ENCODE assay signal across 9 cellular contexts in the genomic region with DNA sequence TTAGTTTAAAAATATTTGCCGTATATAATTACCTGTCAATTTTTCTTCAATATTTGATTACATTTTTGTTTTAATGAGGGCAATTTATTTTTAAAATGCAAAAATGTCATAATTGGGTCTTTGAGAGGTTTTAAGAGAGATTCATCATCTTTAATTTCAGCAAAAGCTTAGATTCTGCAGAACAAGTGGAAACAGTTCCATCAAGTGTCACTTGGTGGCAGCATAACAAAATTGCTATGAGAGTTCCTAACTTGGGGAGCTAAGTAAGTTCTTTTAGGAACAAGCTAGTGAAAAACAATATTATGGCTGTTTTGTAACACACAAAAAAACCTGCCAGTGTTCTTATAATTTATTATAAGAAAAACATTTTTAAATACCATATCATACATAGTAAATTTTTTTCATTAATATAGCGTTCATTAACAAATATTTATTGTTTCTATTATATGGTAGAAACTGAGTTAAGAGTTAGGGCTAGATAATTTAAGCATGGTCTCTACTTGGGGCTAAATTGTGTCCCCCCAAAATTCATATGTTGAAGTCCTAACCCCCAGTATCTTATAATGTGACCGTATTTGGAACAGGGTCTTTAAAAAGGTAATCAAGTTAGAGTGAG.
A peak's percentile ranks its signal among the peaks of the same experiment; 100 is the strongest.
DNase-seq lines count a peak whose midpoint lies in the region; ATAC-seq and TF ChIP-seq lines count a peak whose summit lies in the region.
"Had no signal": no experiment of that assay in that cellular context is flagged by ENCODE, and none has a peak within 500 bp of the region (broad histone marks: within the 10 kb centered on the region; RNA-seq: fewer than 3 reads in every experiment).

No MANE protein-coding gene starts in this region.

- intact Hi-C loops in IMR-90 (cut with micrococcal nuclease) = loop anchor here (1.0 to 10.0 kb wide), 5 partner anchors 154 to 749 kb away; a partner anchor contains a TSS

- CTCF ChIA-PET in activated naive CD4-positive, alpha-beta T cell treated with anti-CD3 and anti-CD28 coated beads, Interleukin-2, amount 10 ng/mL, durations not matched to agents 7 days and 5 days (lab: Charles Lee) = interaction anchor here (0.6 to 1.5 kb wide), 3 partner anchors 12 to 1574 kb away, joined by 3 to 7 read pairs (median 4); no protein-coding TSS in a partner anchor
- CTCF ChIA-PET in IMR-90 (lab: Yijun Ruan, JAX) = interaction anchor here (0.6 to 1.6 kb wide), 14 partner anchors 9 to 749 kb away, joined by 3 to 8 read pairs (median 4); no protein-coding TSS in a partner anchor

- no peak for TF ChIP-seq POLR2A in IMR-90 (IDR thresholded peaks at IDR 0.05; ENCODE audit: low read depth, low read length)

- dilution Hi-C loops in IMR-90 (cut with HindIII; ENCODE audit: low sequenced_read_pairs, unreplicated experiment) = no loop called here

- no peaks in the 10 kb centered on the region for H4K20me1 ChIP-seq in IMR-90 (ENCODE audit: insufficient read depth, low read length)

- BruUV-seq in IMR-90 (replicated peaks; lab: Mats Ljungman, UMichigan) = no TSS peak

- H3K4me3 ChIP-seq in IMR-90 (ENCODE audit: insufficient read depth, low read depth, low read length) = no peak overlapping the region

- WGBS in IMR-90 (ENCODE audit: extremely low coverage in 2 of 2, insufficient read length in 1 of 2), 2 experiments = no CpG with 5 or more reads among the region's 3 CpGs

- H3K36me3 Mint-ChIP-seq in activated naive CD4-positive, alpha-beta T cell treated with anti-CD3 and anti-CD28 coated beads, Interleukin-2, amount 10 ng/mL, durations not matched to agents 7 days and 5 days = no peaks in the 10 kb centered on the region
- peaks cover 0 to 7% of the 10 kb centered on the region in 2 donors for H3K36me3 Mint-ChIP-seq in activated naive CD4-positive, alpha-beta T cell treated with anti-CD3 and anti-CD28 coated beads, Interleukin-2, amount 50 U/mL, for 72 hours

- no peaks in the 10 kb centered on the region for H3K27me3 ChIP-seq in IMR-90 (ENCODE audit: control insufficient read depth, insufficient read depth, low read length)

- in situ Hi-C loops in IMR-90 (cut with MboI; ENCODE audit: low sequenced_read_pairs) = loop anchor here (5.0 kb wide), 1 partner anchor 749 kb away; no protein-coding TSS in a partner anchor

- POLR2A ChIA-PET in IMR-90 (lab: Charles Lee; ENCODE audit: unreplicated experiment) = interaction anchor here (1.0 kb wide), 1 partner anchor 157 kb away, joined by 4 read pairs; no protein-coding TSS in a partner anchor

- H2AK5ac ChIP-seq in IMR-90 (ENCODE audit: low read depth, low read length) = no peak overlapping the region

- peak overlapping the region; percentile 34 for H2BK5ac ChIP-seq in IMR-90 (ENCODE audit: low read depth, low read length, poor library complexity, severe bottlenecking)

- no peak overlapping the region for H2BK120ac ChIP-seq in IMR-90 (ENCODE audit: low read depth, low read length)

- peak; percentile 73 for TF ChIP-seq RAD21 in IMR-90 (IDR thresholded peaks at IDR 0.05; ENCODE audit: low read length)

- peak; percentile 70 for TF ChIP-seq CTCF in IMR-90 (conservative IDR thresholded peaks at IDR 0.05; ENCODE audit: low read depth, low read length)

- H2AFZ ChIP-seq in IMR-90 (replicated peaks; ENCODE audit: low read length, poor library complexity) = no peak overlapping the region

- peak; percentile 21 for DNase-seq in activated naive CD4-positive, alpha-beta T cell treated with anti-CD3 and anti-CD28 coated beads, Interleukin-2, amount 10 ng/mL, durations not matched to agents 7 days and 5 days
- DNase-seq in activated naive CD4-positive, alpha-beta T cell treated with anti-CD3 and anti-CD28 coated beads, Interleukin-2, amount 50 U/mL, for 72 hours (ENCODE audit: low spot score in 2 of 2) = no peak
- peak; percentile 79 for DNase-seq in IMR-90
- peak; percentile 64 for DNase-seq in SW480 (ENCODE audit: low spot score)
- DNase-seq in globus pallidus (ENCODE audit: low spot score) = peak; percentile 79
- peak; percentile 51 for DNase-seq in stromal cell of bone marrow (ENCODE audit: low read depth)
- DNase-seq in T1000 (lab: John Stamatoyannopoulos, UW) = no peak

- H3K79me1 ChIP-seq in IMR-90 (ENCODE audit: low read depth in 1 of 2, low read length in 2 of 2) = peaks cover 14 to 35% of the 10 kb centered on the region in 2 experiments; a peak in 3 of 4 replicates

- H3K27me3 Mint-ChIP-seq in activated naive CD4-positive, alpha-beta T cell treated with anti-CD3 and anti-CD28 coated beads, Interleukin-2, amount 10 ng/mL, durations not matched to agents 7 days and 5 days = no peaks in the 10 kb centered on the region
- H3K27me3 Mint-ChIP-seq: dendritic cell treated with granulocyte-macrophage colony-stimulating factor and Interleukin-4, amounts not matched to agents 40 ng/mL and 50 ng/mL, for 4 days had no signal

- H3K9ac ChIP-seq in IMR-90 (ENCODE audit: low read depth, low read length) = no peak overlapping the region

- H3K18ac ChIP-seq in IMR-90 (ENCODE audit: low read depth, low read length) = no peak overlapping the region

- no peak overlapping the region for H3K23ac ChIP-seq in IMR-90 (ENCODE audit: low read depth, low read length)

- no peaks in the 10 kb centered on the region for H3K36me3 ChIP-seq in IMR-90 (ENCODE audit: control insufficient read depth, insufficient read depth, low read length)

- no peak overlapping the region; the same call in 1 of the 2 replicates for H4K5ac ChIP-seq in IMR-90 (ENCODE audit: low read depth, low read length)

- no peak overlapping the region for H3K14ac ChIP-seq in IMR-90 (replicated peaks; ENCODE audit: low read depth, low read length)

- H4K91ac ChIP-seq in IMR-90 (ENCODE audit: insufficient read depth, low read depth, low read length) = no peak overlapping the region

- ATAC-seq in activated naive CD4-positive, alpha-beta T cell treated with anti-CD3 and anti-CD28 coated beads, Interleukin-2, amount 50 U/mL, for 72 hours = no peak
- ATAC-seq in IMR-90 (ENCODE audit: low read depth) = peak; percentile 65
- ATAC-seq in GM18858 (IDR thresholded peaks at IDR 0.05; ENCODE audit: unreplicated experiment) = no peak

- 0 out of 2 replicates have a peak, but pooled peaks cover 3% of the 10 kb centered on the region for H3K9me1 ChIP-seq in IMR-90 (ENCODE audit: insufficient read depth, low read length)

- H3K56ac ChIP-seq in IMR-90 (ENCODE audit: extremely low read depth, insufficient read depth, low read length) = no peak overlapping the region

- no peaks in the 10 kb centered on the region for H3K9me3 Mint-ChIP-seq in activated naive CD4-positive, alpha-beta T cell treated with anti-CD3 and anti-CD28 coated beads, Interleukin-2, amount 10 ng/mL, durations not matched to agents 7 days and 5 days
- peaks cover 0 to 13% of the 10 kb centered on the region in 2 donors for H3K9me3 Mint-ChIP-seq in activated naive CD4-positive, alpha-beta T cell treated with anti-CD3 and anti-CD28 coated beads, Interleukin-2, amount 50 U/mL, for 72 hours
- H3K9me3 Mint-ChIP-seq: dendritic cell treated with granulocyte-macrophage colony-stimulating factor and Interleukin-4, amounts not matched to agents 40 ng/mL and 50 ng/mL, for 4 days had no signal

- no peak overlapping the region for H3K4me2 ChIP-seq in IMR-90 (ENCODE audit: low read depth, low read length)

- H3K27ac Mint-ChIP-seq in activated naive CD4-positive, alpha-beta T cell treated with anti-CD3 and anti-CD28 coated beads, Interleukin-2, amount 10 ng/mL, durations not matched to agents 7 days and 5 days = no peak overlapping the region
- H3K27ac Mint-ChIP-seq in activated naive CD4-positive, alpha-beta T cell treated with anti-CD3 and anti-CD28 coated beads, Interleukin-2, amount 50 U/mL, for 72 hours = no peak overlapping the region
- H3K27ac Mint-ChIP-seq: dendritic cell treated with granulocyte-macrophage colony-stimulating factor and Interleukin-4, amounts not matched to agents 40 ng/mL and 50 ng/mL, for 4 days had no signal

- H3K9me3 ChIP-seq in IMR-90 (ENCODE audit: control insufficient read depth, insufficient read depth, low read length) = no peaks in the 10 kb centered on the region

- H4K8ac ChIP-seq in IMR-90 (ENCODE audit: low read depth in 2 of 2, low read length in 2 of 2) = no peak overlapping the region

- H3K4me1 Mint-ChIP-seq in activated naive CD4-positive, alpha-beta T cell treated with anti-CD3 and anti-CD28 coated beads, Interleukin-2, amount 10 ng/mL, durations not matched to agents 7 days and 5 days = no peaks in the 10 kb centered on the region

- no peak overlapping the region for H2AK9ac ChIP-seq in IMR-90 (replicated peaks; ENCODE audit: low read depth, low read length, poor library complexity)

- H3K4ac ChIP-seq in IMR-90 (ENCODE audit: low read depth, low read length) = no peak overlapping the region; the same call in 1 of the 2 replicates

- no peak overlapping the region for H3K4me3 Mint-ChIP-seq in activated naive CD4-positive, alpha-beta T cell treated with anti-CD3 and anti-CD28 coated beads, Interleukin-2, amount 10 ng/mL, durations not matched to agents 7 days and 5 days
- H3K4me3 Mint-ChIP-seq: dendritic cell treated with granulocyte-macrophage colony-stimulating factor and Interleukin-4, amounts not matched to agents 40 ng/mL and 50 ng/mL, for 4 days had no signal

- H3K4me1 ChIP-seq in IMR-90 (ENCODE audit: control insufficient read depth, insufficient read depth, low read length) = peaks cover 3% of the 10 kb centered on the region; the same call in 1 of the 2 replicates

- no peak overlapping the region for H3K27ac ChIP-seq in IMR-90 (ENCODE audit: insufficient read depth, low read length)

- H2BK15ac ChIP-seq in IMR-90 (ENCODE audit: low read depth, low read length) = no peak overlapping the region

- no peak overlapping the region for H2BK20ac ChIP-seq in IMR-90 (ENCODE audit: low read depth, low read length)

TF ChIP-seq in IMR-90, 13 proteins besides CTCF, POLR2A, EP300 and RAD21:
- no peak for TF ChIP-seq MAZ (IDR thresholded peaks at IDR 0.05; ENCODE audit: borderline replicate concordance, low read depth, low read length)
- peak; percentile 72 for TF ChIP-seq SMC3 (IDR thresholded peaks at IDR 0.05; ENCODE audit: low read depth, low read length)
- no peak for TF ChIP-seq FOS (IDR thresholded peaks at IDR 0.05; ENCODE audit: low read depth, low read length)
- no peak for TF ChIP-seq CEBPB (IDR thresholded peaks at IDR 0.05; ENCODE audit: low read depth, low read length)

Comparison
In these comparisons a context has a peak if more than half of its experiments do, and no peak if none do; other contexts are left out.
1. DNase-seq: peak in activated naive CD4-positive, alpha-beta T cell treated with anti-CD3 and anti-CD28 coated beads, Interleukin-2, amount 10 ng/mL, durations not matched to agents 7 days and 5 days (single experiment), IMR-90 (single experiment), SW480 (single experiment), globus pallidus (single experiment) and stromal cell of bone marrow (single experiment); none in activated naive CD4-positive, alpha-beta T cell treated with anti-CD3 and anti-CD28 coated beads, Interleukin-2, amount 50 U/mL, for 72 hours (0 of 2) and T1000 (single experiment).